In genomic region chr3:114893361-114893760, GRCh38 we compare ENCODE assay signal across 19 cellular contexts.
DNase-seq lines count a peak whose midpoint lies in the region; ATAC-seq, FAIRE-seq and TF ChIP-seq lines count a peak whose summit lies in the region.
"Had no signal": no experiment of that assay in that cellular context is flagged by ENCODE, and none has a peak within 500 bp of the region (broad histone marks: within the 10 kb centered on the region; RNA-seq: fewer than 3 reads in every experiment).

No MANE protein-coding gene starts in this region.

- DNase-seq in left ventricle myocardium superior (no peak), right cardiac atrium (no peak), osteoblast (ENCODE audit: insufficient read length, low spot score, missing footprints) (peak; percentile 25), 8988T (no peak), NCI-H345 treated with DMSO at 0.1 percent for 48 hours (lab: John Stamatoyannopoulos, UW; ENCODE audit: unreplicated experiment) (no peak), NCI-H82 treated with DMSO at 0.1 percent for 48 hours (lab: John Stamatoyannopoulos, UW; ENCODE audit: unreplicated experiment) (no peak)
- DNase-seq: CD4-positive, CD25-positive, alpha-beta regulatory T cell; DND-41; H7; KBM-7; MM.1S; NCI-H1048; NCI-H1436 treated with DMSO at 0.1 percent for 48 hours; NCI-H2029; NCI-H345 had no signal

- H3K27ac ChIP-seq in right cardiac atrium (ENCODE audit: low read length) (no peak overlapping the region), osteoblast (ENCODE audit: low read depth, low read length) (no peak overlapping the region)
- H3K27ac ChIP-seq: HL-60, SK-N-MC had no signal

- intact Hi-C loops in left ventricle myocardium superior (cut with micrococcal nuclease) = no loop called here
- intact Hi-C loops in right cardiac atrium (cut with DNase I) = no loop called here

- no peaks in the 10 kb centered on the region for H3K9me3 ChIP-seq in right cardiac atrium (ENCODE audit: control insufficient read depth, low read length)
- no peaks in the 10 kb centered on the region for H3K9me3 ChIP-seq in osteoblast (ENCODE audit: low read depth, low read length)

- no peaks in the 10 kb centered on the region for H3K36me3 ChIP-seq in osteoblast (ENCODE audit: insufficient read depth, low read length)

- no peak overlapping the region for H3K4me2 ChIP-seq in osteoblast (ENCODE audit: insufficient read depth, low read length)

- H3K4me3 ChIP-seq in right cardiac atrium (ENCODE audit: low read length) (no peak overlapping the region), osteoblast (ENCODE audit: insufficient read depth, low read length) (no peak overlapping the region)
- H3K4me3 ChIP-seq: SK-N-MC had no signal

- H3K4me1 ChIP-seq in right cardiac atrium (ENCODE audit: control insufficient read depth, insufficient read depth, low read length) (peaks cover 1% of the 10 kb centered on the region), osteoblast (ENCODE audit: insufficient read depth, low read length) (no peaks in the 10 kb centered on the region)

- peak; percentile 18 for ATAC-seq in left ventricle myocardium superior
- no peak for ATAC-seq in right cardiac atrium

- no peaks in the 10 kb centered on the region for H4K20me1 ChIP-seq in osteoblast (ENCODE audit: insufficient read depth, low read length)

- TF ChIP-seq CTCF in osteoblast (IDR thresholded peaks at IDR 0.05; ENCODE audit: extremely low read depth, low read depth, low read length) = no peak

- no peak overlapping the region for H2AFZ ChIP-seq in osteoblast (ENCODE audit: low read length)

- no peaks in the 10 kb centered on the region for H3K27me3 ChIP-seq in right cardiac atrium (ENCODE audit: control insufficient read depth, insufficient read depth)
- H3K27me3 ChIP-seq in osteoblast (ENCODE audit: insufficient read depth, low read length) = no peaks in the 10 kb centered on the region

- H3K79me2 ChIP-seq in osteoblast (ENCODE audit: insufficient read depth, low read length) = no peaks in the 10 kb centered on the region

- FAIRE-seq in islet of Langerhans (lab: Jason Lieb, UNC) = peak; percentile 13
- FAIRE-seq: GM12891 had no signal
